Comparison of ENCODE assay signal across 33 cellular contexts in the genomic region with DNA sequence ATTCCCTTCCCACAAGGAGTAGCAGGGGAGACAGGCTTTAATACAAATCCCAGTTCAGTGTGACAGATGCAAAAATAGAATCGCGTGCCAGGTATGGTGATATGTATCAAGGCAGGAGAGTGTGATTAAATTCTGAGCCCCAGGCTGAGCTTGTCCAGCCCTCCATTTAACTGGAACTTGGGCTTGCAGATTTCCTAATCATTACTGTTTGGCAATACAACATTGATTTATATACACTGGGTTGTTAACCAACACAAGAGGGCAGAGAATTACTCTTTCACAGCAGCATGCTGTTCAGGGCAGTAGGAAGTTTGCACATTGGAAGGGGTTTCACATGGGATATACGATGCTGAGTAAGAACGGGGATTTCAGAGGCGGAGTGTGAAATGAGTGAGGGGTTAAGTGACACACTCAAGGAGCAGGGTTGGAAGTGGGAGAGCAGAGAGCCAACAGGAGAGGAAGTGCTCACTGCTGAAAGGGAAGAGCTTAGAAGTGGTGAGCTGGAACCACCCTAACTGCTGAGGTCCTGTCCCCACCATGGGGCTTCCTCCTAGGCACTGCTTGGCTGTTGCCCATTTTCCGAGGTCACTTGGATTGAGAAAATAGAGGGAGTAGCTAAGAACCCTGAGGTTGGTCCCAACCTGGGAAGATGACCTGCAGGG.
DNase-seq lines count a peak whose midpoint lies in the region; ATAC-seq and TF ChIP-seq lines count a peak whose summit lies in the region.
"Had no signal": no experiment of that assay in that cellular context is flagged by ENCODE, and none has a peak within 500 bp of the region (broad histone marks: within the 10 kb centered on the region; RNA-seq: fewer than 3 reads in every experiment).

No MANE protein-coding gene starts in this region.

- POLR2A ChIA-PET in SK-N-SH (lab: Yijun Ruan, JAX) = no interaction called here

- peaks cover 65% of the 10 kb centered on the region for H3K4me1 Mint-ChIP-seq in dendritic cell treated with granulocyte-macrophage colony-stimulating factor and Interleukin-4, amounts not matched to agents 40 ng/mL and 50 ng/mL, for 4 days (ENCODE audit: low read depth)

- H3K36me3 ChIP-seq in SK-N-SH (replicated peaks in 1 of 2; ENCODE audit: control insufficient read depth in 1 of 2, insufficient read depth in 2 of 2, low read length in 1 of 2) (no peaks in the 10 kb centered on the region), liver (ENCODE audit: control insufficient read depth in 4 of 4, insufficient read depth in 3 of 4, low read depth in 1 of 4, low read length in 3 of 4) (no peaks in the 10 kb centered on the region)
- H3K36me3 ChIP-seq: adrenal gland, brain microvascular endothelial cell, heart right ventricle, neutrophil had no signal

- H3K27me3 ChIP-seq in SK-N-SH (ENCODE audit: insufficient read depth) = no peaks in the 10 kb centered on the region
- no peaks in the 10 kb centered on the region for H3K27me3 ChIP-seq in liver (ENCODE audit: control insufficient read depth in 4 of 4, insufficient read depth in 4 of 4, low read length in 3 of 4)
- H3K27me3 ChIP-seq: adrenal gland, brain microvascular endothelial cell, foreskin keratinocyte, heart right ventricle had no signal

- H3K9me2 ChIP-seq in SK-N-SH = no peaks in the 10 kb centered on the region

- 67% methylated on average over 6 of the region's 6 CpGs for WGBS in SK-N-SH (ENCODE audit: low lambda C conversion rate)
- whole genome bisulfite sequencing in liver = 44% methylated on average over 6 of the region's 6 CpGs

- no peaks in the 10 kb centered on the region for H4K20me1 ChIP-seq in SK-N-SH (ENCODE audit: insufficient read depth)

- H3K36me3 Mint-ChIP-seq in dendritic cell treated with granulocyte-macrophage colony-stimulating factor and Interleukin-4, amounts not matched to agents 40 ng/mL and 50 ng/mL, for 4 days (ENCODE audit: low read depth) = no peaks in the 10 kb centered on the region
- H3K36me3 Mint-ChIP-seq: CD8-positive, alpha-beta memory T cell; memory B cell; stimulated activated memory B cell treated with anti-CD40 and anti-IgM and Interleukin-4, amounts not matched to agents 10 μg/mL and 1 μg/mL and 100 μg/mL, for 72 hours had no signal

- peak in 1 of 2 experiments; percentile 67; a peak in 1 of 4 replicates for TF ChIP-seq EP300 in SK-N-SH (IDR thresholded peaks at IDR 0.05; ENCODE audit: borderline replicate concordance in 1 of 2, low read depth in 1 of 2, low read length in 1 of 2)

- DNase-seq in SK-N-SH = peak; percentile 33
- DNase-seq in NCI-H510A (lab: John Stamatoyannopoulos, UW) = no peak
- DNase-seq in omental fat pad (ENCODE audit: low spot score) = no peak
- DNase-seq: activated B cell treated with CpG ODN at 0.5 μM for 24 hours; activated CD4-positive, alpha-beta T cell treated with anti-CD3 and anti-CD28 coated beads, Interleukin-2, amount 50 U/mL, for 4 hours; activated naive CD4-positive, alpha-beta T cell treated with anti-CD3 and anti-CD28 coated beads for 36 hours; AML-193; brain microvascular endothelial cell; CD8-positive, alpha-beta memory T cell; effector CD4-positive, alpha-beta T cell; foreskin keratinocyte; H7; heart right ventricle; kidney glomerular epithelial cell; MM.1S; NCI-H1436 treated with DMSO at 0.1 percent for 48 hours; NCI-H2107; stimulated activated CD4-positive, alpha-beta T cell treated with anti-CD3 and anti-CD28 coated beads, Interleukin-4, amount 100 ng/mL, for 4 hours; T1000 had no signal

- intact Hi-C loops in dendritic cell treated with granulocyte-macrophage colony-stimulating factor and Interleukin-4, amounts not matched to agents 40 ng/mL and 50 ng/mL, for 4 days (cut with micrococcal nuclease) = no loop called here

- H3K4me3 Mint-ChIP-seq in dendritic cell treated with granulocyte-macrophage colony-stimulating factor and Interleukin-4, amounts not matched to agents 40 ng/mL and 50 ng/mL, for 4 days = no peak overlapping the region
- H3K4me3 Mint-ChIP-seq: activated B cell treated with CpG ODN at 0.5 μM for 24 hours; activated naive CD4-positive, alpha-beta T cell treated with anti-CD3 and anti-CD28 coated beads for 36 hours; activated T-helper 1 cell treated with anti-CD3 and anti-CD28 coated beads, Interleukin-12 subunit alpha, Interleukin-12 subunit beta, Interleukin-2, Interleukin-4 antibody, amounts not matched to agents 30 ng/mL and 10 ng/mL and 1 ng/mL, durations not matched to agents 14 hours and 24 hours and 36 hours; CD8-positive, alpha-beta memory T cell; memory B cell; stimulated activated memory B cell treated with anti-CD40 and anti-IgM and Interleukin-4, amounts not matched to agents 10 μg/mL and 1 μg/mL and 100 μg/mL, for 72 hours had no signal

- H2AFZ ChIP-seq in SK-N-SH (ENCODE audit: low read depth) = no peak overlapping the region

- H3K9ac ChIP-seq in SK-N-SH (no peak overlapping the region), liver (ENCODE audit: low read depth in 1 of 2, low read length in 2 of 2) (no peak overlapping the region)
- H3K9ac ChIP-seq: KMS-11 had no signal

- H3K4me1 ChIP-seq in SK-N-SH (ENCODE audit: control insufficient read depth in 1 of 2, insufficient read depth in 2 of 2, low read depth in 1 of 2, low read length in 1 of 2) (peaks cover 0 to 3% of the 10 kb centered on the region in 2 experiments; a peak in 1 of 4 replicates), liver (ENCODE audit: control insufficient read depth in 4 of 4, insufficient read depth in 4 of 4, low read length in 3 of 4) (peaks cover 5 to 25% (median 18%) of the 10 kb centered on the region in 4 donors)
- H3K4me1 ChIP-seq: adrenal gland, foreskin keratinocyte had no signal

- H3K27me3 Mint-ChIP-seq in dendritic cell treated with granulocyte-macrophage colony-stimulating factor and Interleukin-4, amounts not matched to agents 40 ng/mL and 50 ng/mL, for 4 days = no peaks in the 10 kb centered on the region

- no peak overlapping the region for H3K27ac ChIP-seq in SK-N-SH (ENCODE audit: low read depth in 2 of 2, low read length in 1 of 2)
- peak overlapping the region; percentile 44 to 65 for H3K27ac ChIP-seq in liver (ENCODE audit: low read depth in 1 of 2, low read length in 2 of 2)
- H3K27ac ChIP-seq: adrenal gland, brain microvascular endothelial cell, epithelial cell of prostate, foreskin keratinocyte, heart right ventricle, KMS-11, neutrophil had no signal

- TF ChIP-seq CTCF in SK-N-SH (IDR thresholded peaks at IDR 0.05) (no peak), liver (IDR thresholded peaks at IDR 0.05; ENCODE audit: low read depth, low read length, missing input control) (peak; percentile 33), omental fat pad (IDR thresholded peaks at IDR 0.05) (no peak)

- no peak overlapping the region for H3K4me2 ChIP-seq in SK-N-SH
- H3K4me2 ChIP-seq: KMS-11 had no signal

- ATAC-seq in SK-N-SH treated with all-trans-retinoic acid at 6 μM for 48 hours = no peak
- no peak for ATAC-seq in GM21367 (IDR thresholded peaks at IDR 0.05; ENCODE audit: unreplicated experiment)
- no peak for ATAC-seq in GM18861 (IDR thresholded peaks at IDR 0.05; ENCODE audit: unreplicated experiment)
- ATAC-seq in omental fat pad (ENCODE audit: low FRiP score) = no peak
- ATAC-seq: foreskin keratinocyte; heart right ventricle; sciatic nerve; stimulated activated memory B cell treated with anti-CD40 and anti-IgM and Interleukin-4, amounts not matched to agents 10 μg/mL and 1 μg/mL and 100 μg/mL, for 72 hours had no signal

- no peak for TF ChIP-seq RAD21 in SK-N-SH (IDR thresholded peaks at IDR 0.05; ENCODE audit: low read length)
- TF ChIP-seq RAD21 in liver (IDR thresholded peaks at IDR 0.05) = peak; percentile 79 to 83

- H3K9me3 ChIP-seq in SK-N-SH (no peaks in the 10 kb centered on the region), liver (ENCODE audit: control insufficient read depth in 4 of 4, low read length in 3 of 4) (no peaks in the 10 kb centered on the region)
- H3K9me3 ChIP-seq: adrenal gland, heart right ventricle, neutrophil had no signal

- H3K79me2 ChIP-seq in SK-N-SH (ENCODE audit: insufficient read depth) = no peaks in the 10 kb centered on the region

- H3K4me3 ChIP-seq in SK-N-SH (ENCODE audit: low read depth in 2 of 2, low read length in 1 of 2) (no peak overlapping the region), liver (ENCODE audit: low read depth in 1 of 3, low read length in 3 of 3) (peak overlapping the region in 1 of 3 donors; percentile 5)
- H3K4me3 ChIP-seq: adrenal gland, heart right ventricle had no signal

- peak overlapping the region; percentile 89 for H3K27ac Mint-ChIP-seq in dendritic cell treated with granulocyte-macrophage colony-stimulating factor and Interleukin-4, amounts not matched to agents 40 ng/mL and 50 ng/mL, for 4 days
- H3K27ac Mint-ChIP-seq: activated B cell treated with CpG ODN at 0.5 μM for 24 hours; activated naive CD4-positive, alpha-beta T cell treated with anti-CD3 and anti-CD28 coated beads for 36 hours; activated T-helper 1 cell treated with anti-CD3 and anti-CD28 coated beads, Interleukin-12 subunit alpha, Interleukin-12 subunit beta, Interleukin-2, Interleukin-4 antibody, amounts not matched to agents 30 ng/mL and 10 ng/mL and 1 ng/mL, durations not matched to agents 14 hours and 24 hours and 36 hours; CD8-positive, alpha-beta memory T cell; memory B cell; progenitor cell of endocrine pancreas; stimulated activated memory B cell treated with anti-CD40 and anti-IgM and Interleukin-4, amounts not matched to agents 10 μg/mL and 1 μg/mL and 100 μg/mL, for 72 hours had no signal

- no peaks in the 10 kb centered on the region for H3F3A ChIP-seq in SK-N-SH (replicated peaks; ENCODE audit: insufficient read depth)

- CTCF ChIA-PET in SK-N-SH (lab: Yijun Ruan, JAX) = interaction anchor here (1.0 to 1.5 kb wide), 4 partner anchors 13 to 133 kb away, joined by 3 read pairs; no protein-coding TSS in a partner anchor

- H3K9me3 Mint-ChIP-seq in dendritic cell treated with granulocyte-macrophage colony-stimulating factor and Interleukin-4, amounts not matched to agents 40 ng/mL and 50 ng/mL, for 4 days = no peaks in the 10 kb centered on the region
- H3K9me3 Mint-ChIP-seq: activated B cell treated with CpG ODN at 0.5 μM for 24 hours; activated naive CD4-positive, alpha-beta T cell treated with anti-CD3 and anti-CD28 coated beads for 36 hours; activated T-helper 1 cell treated with anti-CD3 and anti-CD28 coated beads, Interleukin-12 subunit alpha, Interleukin-12 subunit beta, Interleukin-2, Interleukin-4 antibody, amounts not matched to agents 30 ng/mL and 10 ng/mL and 1 ng/mL, durations not matched to agents 14 hours and 24 hours and 36 hours; memory B cell; stimulated activated memory B cell treated with anti-CD40 and anti-IgM and Interleukin-4, amounts not matched to agents 10 μg/mL and 1 μg/mL and 100 μg/mL, for 72 hours had no signal

TF ChIP-seq in SK-N-SH, 30 proteins besides CTCF, POLR2A, EP300 and RAD21 (continues in another document):
- TF ChIP-seq TEAD4 (IDR thresholded peaks at IDR 0.05; ENCODE audit: borderline replicate concordance, insufficient read depth) (no peak), YY1 (IDR thresholded peaks at IDR 0.05; ENCODE audit: low read depth) (no peak)

TF ChIP-seq in SK-N-SH treated with all-trans-retinoic acid at 6 μM for 48 hours, 23 proteins besides CTCF, POLR2A, EP300 and RAD21 (continues in another document):
- TF ChIP-seq SNAI2 (CRISPR knock-in tag; IDR thresholded peaks at IDR 0.05) = no peak
- no peak for TF ChIP-seq RARB (CRISPR knock-in tag; IDR thresholded peaks at IDR 0.05)

TF ChIP-seq in liver, 16 proteins besides CTCF, POLR2A, EP300 and RAD21 (continues in another document):
- TF ChIP-seq EGR1 (IDR thresholded peaks at IDR 0.05; ENCODE audit: low read depth in 2 of 2) (peak in 1 of 2 donors; percentile 21), TAF1 (conservative IDR thresholded peaks at IDR 0.05) (no peak)

Comparison
In these comparisons a context has a peak if more than half of its experiments do, and no peak if none do; other contexts are left out.
1. H3K27ac ChIP-seq: peak in liver (2 of 2); none in SK-N-SH (0 of 2).